1 cellular context compared by ENCODE assay signal in the genomic region with DNA sequence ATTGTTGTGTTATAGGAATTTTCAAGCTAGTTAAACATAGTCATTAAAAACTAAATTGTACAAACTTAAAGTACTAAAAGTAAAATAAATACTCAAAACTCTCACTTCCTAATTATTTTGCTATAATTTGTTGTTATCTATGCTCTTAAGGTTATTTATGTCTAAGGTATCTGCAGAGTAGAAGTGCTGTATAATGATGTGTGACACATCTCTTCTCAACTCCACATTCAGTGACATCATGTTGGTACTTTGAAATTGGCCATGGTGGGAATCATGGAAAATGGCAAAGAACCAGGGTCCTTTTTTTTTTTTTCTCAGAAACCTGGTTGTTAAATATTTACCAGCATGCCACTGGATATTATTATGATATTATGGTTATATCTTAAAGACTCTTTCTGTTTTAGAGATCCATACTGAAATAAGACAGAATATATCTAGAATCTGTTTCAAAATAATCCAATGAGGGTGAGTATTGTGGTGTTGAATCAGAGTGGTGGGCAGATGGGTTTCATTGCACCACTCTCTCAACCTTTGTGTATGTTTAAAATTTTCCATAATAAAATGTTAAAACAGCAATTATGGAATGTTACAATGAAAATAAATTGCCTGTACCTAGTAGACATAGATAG.
TF ChIP-seq lines count a peak whose summit lies in the region.

No MANE protein-coding gene starts in this region.

TF ChIP-seq in K562, 482 proteins besides CTCF, POLR2A, EP300 and RAD21 (continued from another document and continues in another):
- TF ChIP-seq, protein P1, sequence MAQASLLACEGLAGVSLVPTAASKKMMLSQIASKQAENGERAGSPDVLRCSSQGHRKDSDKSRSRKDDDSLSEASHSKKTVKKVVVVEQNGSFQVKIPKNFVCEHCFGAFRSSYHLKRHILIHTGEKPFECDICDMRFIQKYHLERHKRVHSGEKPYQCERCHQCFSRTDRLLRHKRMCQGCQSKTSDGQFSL (CRISPR knock-in tag; IDR thresholded peaks at IDR 0.05) = no peak
- TF ChIP-seq, protein P1 (tag; IDR thresholded peaks at IDR 0.05) = 0 out of 4 replicates have a peak, but pooled peaks of 1 of the 2 experiments have one; percentile 38
- no peak for TF ChIP-seq ZNF695 (CRISPR knock-in tag; IDR thresholded peaks at IDR 0.05)
- TF ChIP-seq, protein P2, sequence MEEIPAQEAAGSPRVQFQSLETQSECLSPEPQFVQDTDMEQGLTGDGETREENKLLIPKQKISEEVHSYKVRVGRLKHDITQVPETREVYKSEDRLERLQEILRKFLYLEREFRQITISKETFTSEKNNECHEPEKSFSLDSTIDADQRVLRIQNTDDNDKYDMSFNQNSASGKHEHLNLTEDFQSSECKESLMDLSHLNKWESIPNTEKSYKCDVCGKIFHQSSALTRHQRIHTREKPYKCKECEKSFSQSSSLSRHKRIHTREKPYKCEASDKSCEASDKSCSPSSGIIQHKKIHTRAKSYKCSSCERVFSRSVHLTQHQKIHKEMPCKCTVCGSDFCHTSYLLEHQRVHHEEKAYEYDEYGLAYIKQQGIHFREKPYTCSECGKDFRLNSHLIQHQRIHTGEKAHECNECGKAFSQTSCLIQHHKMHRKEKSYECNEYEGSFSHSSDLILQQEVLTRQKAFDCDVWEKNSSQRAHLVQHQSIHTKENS (CRISPR knock-in tag; IDR thresholded peaks at IDR 0.05) = no peak
- no peak for TF ChIP-seq KLF13 (tag; IDR thresholded peaks at IDR 0.05; ENCODE audit: borderline replicate concordance, low read depth)
- peak; percentile 11; the same call in 1 of the 2 replicates for TF ChIP-seq ARID1B (IDR thresholded peaks at IDR 0.05)
- TF ChIP-seq ZNF175 (CRISPR knock-in tag; IDR thresholded peaks at IDR 0.05; ENCODE audit: low read depth) = 0 out of 2 replicates have a peak, but pooled peaks have one; percentile 32
- TF ChIP-seq NCOR1 (IDR thresholded peaks at IDR 0.05) = no peak
- TF ChIP-seq NONO (IDR thresholded peaks at IDR 0.05; ENCODE audit: low read depth in 2 of 2, low read length in 1 of 2) = no peak
- no peak for TF ChIP-seq MBD1 (CRISPR knock-in tag; IDR thresholded peaks at IDR 0.05)
- TF ChIP-seq, protein P3, sequence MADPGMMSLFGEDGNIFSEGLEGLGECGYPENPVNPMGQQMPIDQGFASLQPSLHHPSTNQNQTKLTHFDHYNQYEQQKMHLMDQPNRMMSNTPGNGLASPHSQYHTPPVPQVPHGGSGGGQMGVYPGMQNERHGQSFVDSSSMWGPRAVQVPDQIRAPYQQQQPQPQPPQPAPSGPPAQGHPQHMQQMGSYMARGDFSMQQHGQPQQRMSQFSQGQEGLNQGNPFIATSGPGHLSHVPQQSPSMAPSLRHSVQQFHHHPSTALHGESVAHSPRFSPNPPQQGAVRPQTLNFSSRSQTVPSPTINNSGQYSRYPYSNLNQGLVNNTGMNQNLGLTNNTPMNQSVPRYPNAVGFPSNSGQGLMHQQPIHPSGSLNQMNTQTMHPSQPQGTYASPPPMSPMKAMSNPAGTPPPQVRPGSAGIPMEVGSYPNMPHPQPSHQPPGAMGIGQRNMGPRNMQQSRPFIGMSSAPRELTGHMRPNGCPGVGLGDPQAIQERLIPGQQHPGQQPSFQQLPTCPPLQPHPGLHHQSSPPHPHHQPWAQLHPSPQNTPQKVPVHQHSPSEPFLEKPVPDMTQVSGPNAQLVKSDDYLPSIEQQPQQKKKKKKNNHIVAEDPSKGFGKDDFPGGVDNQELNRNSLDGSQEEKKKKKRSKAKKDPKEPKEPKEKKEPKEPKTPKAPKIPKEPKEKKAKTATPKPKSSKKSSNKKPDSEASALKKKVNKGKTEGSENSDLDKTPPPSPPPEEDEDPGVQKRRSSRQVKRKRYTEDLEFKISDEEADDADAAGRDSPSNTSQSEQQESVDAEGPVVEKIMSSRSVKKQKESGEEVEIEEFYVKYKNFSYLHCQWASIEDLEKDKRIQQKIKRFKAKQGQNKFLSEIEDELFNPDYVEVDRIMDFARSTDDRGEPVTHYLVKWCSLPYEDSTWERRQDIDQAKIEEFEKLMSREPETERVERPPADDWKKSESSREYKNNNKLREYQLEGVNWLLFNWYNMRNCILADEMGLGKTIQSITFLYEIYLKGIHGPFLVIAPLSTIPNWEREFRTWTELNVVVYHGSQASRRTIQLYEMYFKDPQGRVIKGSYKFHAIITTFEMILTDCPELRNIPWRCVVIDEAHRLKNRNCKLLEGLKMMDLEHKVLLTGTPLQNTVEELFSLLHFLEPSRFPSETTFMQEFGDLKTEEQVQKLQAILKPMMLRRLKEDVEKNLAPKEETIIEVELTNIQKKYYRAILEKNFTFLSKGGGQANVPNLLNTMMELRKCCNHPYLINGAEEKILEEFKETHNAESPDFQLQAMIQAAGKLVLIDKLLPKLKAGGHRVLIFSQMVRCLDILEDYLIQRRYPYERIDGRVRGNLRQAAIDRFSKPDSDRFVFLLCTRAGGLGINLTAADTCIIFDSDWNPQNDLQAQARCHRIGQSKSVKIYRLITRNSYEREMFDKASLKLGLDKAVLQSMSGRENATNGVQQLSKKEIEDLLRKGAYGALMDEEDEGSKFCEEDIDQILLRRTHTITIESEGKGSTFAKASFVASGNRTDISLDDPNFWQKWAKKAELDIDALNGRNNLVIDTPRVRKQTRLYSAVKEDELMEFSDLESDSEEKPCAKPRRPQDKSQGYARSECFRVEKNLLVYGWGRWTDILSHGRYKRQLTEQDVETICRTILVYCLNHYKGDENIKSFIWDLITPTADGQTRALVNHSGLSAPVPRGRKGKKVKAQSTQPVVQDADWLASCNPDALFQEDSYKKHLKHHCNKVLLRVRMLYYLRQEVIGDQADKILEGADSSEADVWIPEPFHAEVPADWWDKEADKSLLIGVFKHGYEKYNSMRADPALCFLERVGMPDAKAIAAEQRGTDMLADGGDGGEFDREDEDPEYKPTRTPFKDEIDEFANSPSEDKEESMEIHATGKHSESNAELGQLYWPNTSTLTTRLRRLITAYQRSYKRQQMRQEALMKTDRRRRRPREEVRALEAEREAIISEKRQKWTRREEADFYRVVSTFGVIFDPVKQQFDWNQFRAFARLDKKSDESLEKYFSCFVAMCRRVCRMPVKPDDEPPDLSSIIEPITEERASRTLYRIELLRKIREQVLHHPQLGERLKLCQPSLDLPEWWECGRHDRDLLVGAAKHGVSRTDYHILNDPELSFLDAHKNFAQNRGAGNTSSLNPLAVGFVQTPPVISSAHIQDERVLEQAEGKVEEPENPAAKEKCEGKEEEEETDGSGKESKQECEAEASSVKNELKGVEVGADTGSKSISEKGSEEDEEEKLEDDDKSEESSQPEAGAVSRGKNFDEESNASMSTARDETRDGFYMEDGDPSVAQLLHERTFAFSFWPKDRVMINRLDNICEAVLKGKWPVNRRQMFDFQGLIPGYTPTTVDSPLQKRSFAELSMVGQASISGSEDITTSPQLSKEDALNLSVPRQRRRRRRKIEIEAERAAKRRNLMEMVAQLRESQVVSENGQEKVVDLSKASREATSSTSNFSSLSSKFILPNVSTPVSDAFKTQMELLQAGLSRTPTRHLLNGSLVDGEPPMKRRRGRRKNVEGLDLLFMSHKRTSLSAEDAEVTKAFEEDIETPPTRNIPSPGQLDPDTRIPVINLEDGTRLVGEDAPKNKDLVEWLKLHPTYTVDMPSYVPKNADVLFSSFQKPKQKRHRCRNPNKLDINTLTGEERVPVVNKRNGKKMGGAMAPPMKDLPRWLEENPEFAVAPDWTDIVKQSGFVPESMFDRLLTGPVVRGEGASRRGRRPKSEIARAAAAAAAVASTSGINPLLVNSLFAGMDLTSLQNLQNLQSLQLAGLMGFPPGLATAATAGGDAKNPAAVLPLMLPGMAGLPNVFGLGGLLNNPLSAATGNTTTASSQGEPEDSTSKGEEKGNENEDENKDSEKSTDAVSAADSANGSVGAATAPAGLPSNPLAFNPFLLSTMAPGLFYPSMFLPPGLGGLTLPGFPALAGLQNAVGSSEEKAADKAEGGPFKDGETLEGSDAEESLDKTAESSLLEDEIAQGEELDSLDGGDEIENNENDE (IDR thresholded peaks at IDR 0.05; ENCODE audit: low read depth, low read length) = no peak
- no peak for TF ChIP-seq ZNF75A (CRISPR knock-in tag; IDR thresholded peaks at IDR 0.05)
- no peak for TF ChIP-seq PHF21A (IDR thresholded peaks at IDR 0.05; ENCODE audit: borderline replicate concordance, low read depth)
- TF ChIP-seq SMAD2 (IDR thresholded peaks at IDR 0.05; ENCODE audit: low read depth, low read length) = no peak
- no peak for TF ChIP-seq ZC3H4 (CRISPR knock-in tag; IDR thresholded peaks at IDR 0.05; ENCODE audit: borderline replicate concordance)
- TF ChIP-seq KDM2B (CRISPR knock-in tag; IDR thresholded peaks at IDR 0.05) = no peak
- TF ChIP-seq NFE2 (IDR thresholded peaks at IDR 0.05; ENCODE audit: low read depth) = peak; percentile 32; the same call in 1 of the 2 replicates
- TF ChIP-seq SIRT6 (IDR thresholded peaks at IDR 0.05; ENCODE audit: low read depth, low read length) = no peak
- TF ChIP-seq EP400 (IDR thresholded peaks at IDR 0.05) = 0 out of 2 replicates have a peak, but pooled peaks have one; percentile 2
- TF ChIP-seq, protein P4, sequence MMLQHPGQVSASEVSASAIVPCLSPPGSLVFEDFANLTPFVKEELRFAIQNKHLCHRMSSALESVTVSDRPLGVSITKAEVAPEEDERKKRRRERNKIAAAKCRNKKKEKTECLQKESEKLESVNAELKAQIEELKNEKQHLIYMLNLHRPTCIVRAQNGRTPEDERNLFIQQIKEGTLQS (IDR thresholded peaks at IDR 0.05) = peak; percentile 69
- TF ChIP-seq, protein P4 (CRISPR knock-in tag; conservative IDR thresholded peaks at IDR 0.05) = no peak
- TF ChIP-seq, protein P5, sequence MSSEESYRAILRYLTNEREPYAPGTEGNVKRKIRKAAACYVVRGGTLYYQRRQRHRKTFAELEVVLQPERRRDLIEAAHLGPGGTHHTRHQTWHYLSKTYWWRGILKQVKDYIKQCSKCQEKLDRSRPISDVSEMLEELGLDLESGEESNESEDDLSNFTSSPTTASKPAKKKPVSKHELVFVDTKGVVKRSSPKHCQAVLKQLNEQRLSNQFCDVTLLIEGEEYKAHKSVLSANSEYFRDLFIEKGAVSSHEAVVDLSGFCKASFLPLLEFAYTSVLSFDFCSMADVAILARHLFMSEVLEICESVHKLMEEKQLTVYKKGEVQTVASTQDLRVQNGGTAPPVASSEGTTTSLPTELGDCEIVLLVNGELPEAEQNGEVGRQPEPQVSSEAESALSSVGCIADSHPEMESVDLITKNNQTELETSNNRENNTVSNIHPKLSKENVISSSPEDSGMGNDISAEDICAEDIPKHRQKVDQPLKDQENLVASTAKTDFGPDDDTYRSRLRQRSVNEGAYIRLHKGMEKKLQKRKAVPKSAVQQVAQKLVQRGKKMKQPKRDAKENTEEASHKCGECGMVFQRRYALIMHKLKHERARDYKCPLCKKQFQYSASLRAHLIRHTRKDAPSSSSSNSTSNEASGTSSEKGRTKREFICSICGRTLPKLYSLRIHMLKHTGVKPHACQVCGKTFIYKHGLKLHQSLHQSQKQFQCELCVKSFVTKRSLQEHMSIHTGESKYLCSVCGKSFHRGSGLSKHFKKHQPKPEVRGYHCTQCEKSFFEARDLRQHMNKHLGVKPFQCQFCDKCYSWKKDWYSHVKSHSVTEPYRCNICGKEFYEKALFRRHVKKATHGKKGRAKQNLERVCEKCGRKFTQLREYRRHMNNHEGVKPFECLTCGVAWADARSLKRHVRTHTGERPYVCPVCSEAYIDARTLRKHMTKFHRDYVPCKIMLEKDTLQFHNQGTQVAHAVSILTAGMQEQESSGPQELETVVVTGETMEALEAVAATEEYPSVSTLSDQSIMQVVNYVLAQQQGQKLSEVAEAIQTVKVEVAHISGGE (CRISPR knock-in tag; IDR thresholded peaks at IDR 0.05) = peak in 1 of 3 experiments; percentile 24; a peak in 1 of 6 replicates
- TF ChIP-seq ATF7 (IDR thresholded peaks at IDR 0.05) = 0 out of 2 replicates have a peak, but pooled peaks have one; percentile 28
- TF ChIP-seq GTF2E2 (tag; IDR thresholded peaks at IDR 0.05) = peak; percentile 64
- no peak for TF ChIP-seq ZNF280B (CRISPR knock-in tag; IDR thresholded peaks at IDR 0.05)
- no peak for TF ChIP-seq CTCFL (IDR thresholded peaks at IDR 0.05; ENCODE audit: borderline replicate concordance, insufficient read depth, low read depth, low read length, poor library complexity, severe bottlenecking)
- TF ChIP-seq KDM4B (IDR thresholded peaks at IDR 0.05; ENCODE audit: borderline replicate concordance in 2 of 2, low read depth in 1 of 2) = no peak
- no peak for TF ChIP-seq MAFF (IDR thresholded peaks at IDR 0.05; ENCODE audit: low read length)
